Comparison of ENCODE assay signal across 8 cellular contexts in the genomic region with DNA sequence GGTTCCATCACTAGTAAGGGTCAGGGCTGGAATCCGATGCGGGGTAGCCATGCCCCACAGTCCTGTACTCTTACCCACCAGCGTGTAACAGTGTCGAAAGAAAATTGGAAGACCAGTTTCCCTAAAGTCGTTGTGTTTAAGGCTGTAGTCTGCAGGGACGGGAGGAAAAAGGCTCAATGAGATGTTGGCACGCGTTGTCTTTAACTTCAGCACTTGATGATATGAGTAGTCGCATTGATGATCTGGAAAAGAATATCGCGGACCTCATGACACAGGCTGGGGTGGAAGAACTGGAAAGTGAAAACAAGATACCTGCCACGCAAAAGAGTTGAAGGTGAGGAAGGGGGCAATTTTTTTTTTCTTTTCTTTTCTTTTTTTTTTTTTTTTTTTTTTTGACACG. TPM values are rescaled to one million over a fixed set of nuclear protein-coding genes. Genes with fewer than 3 reads are reported as not detected.
DNase-seq lines count a peak whose midpoint lies in the region; ATAC-seq and TF ChIP-seq lines count a peak whose summit lies in the region.

No MANE protein-coding gene starts in this region.

- no peaks in the 10 kb centered on the region for H3K9me2 ChIP-seq in PC-9 (ENCODE audit: insufficient read depth)

- no peak overlapping the region for H3K9ac ChIP-seq in parathyroid adenoma

- POLR2A ChIA-PET in Caco-2 (lab: Charles Lee) (no interaction called here), PC-9 (lab: Charles Lee; ENCODE audit: unreplicated experiment) (no interaction called here)

- BruUV-seq in Caco-2 (replicated peaks; lab: Mats Ljungman, UMichigan) (no TSS peak), PC-9 (replicated peaks; lab: Mats Ljungman, UMichigan) (no TSS peak)

- peak overlapping the region; percentile 98 for H3K4me3 Mint-ChIP-seq in Caco-2 (ENCODE audit: unreplicated experiment)

- peaks cover 34% of the 10 kb centered on the region for H3K79me2 ChIP-seq in PC-9 (ENCODE audit: low read depth)
- peaks cover 15% of the 10 kb centered on the region for H3K79me2 ChIP-seq in parathyroid adenoma

- no peak overlapping the region for H2AFZ ChIP-seq in PC-9
- H2AFZ ChIP-seq in parathyroid adenoma: no peak overlapping the region

- H3K36me3 Mint-ChIP-seq in Caco-2 (ENCODE audit: insufficient read depth, unreplicated experiment): peaks cover 52% of the 10 kb centered on the region

- peaks cover 13% of the 10 kb centered on the region for H3F3A ChIP-seq in PC-9 (ENCODE audit: insufficient read depth, low read depth)

- DNase-seq in Caco-2 (no peak), PC-9 (no peak), SIG-M5 (lab: John Stamatoyannopoulos, UW) (no peak), NCI-H774 (lab: John Stamatoyannopoulos, UW) (no peak)

- no peaks in the 10 kb centered on the region for H3K9me3 ChIP-seq in Caco-2
- no peaks in the 10 kb centered on the region for H3K9me3 ChIP-seq in PC-9 (ENCODE audit: insufficient read depth, low read depth)
- no peaks in the 10 kb centered on the region for H3K9me3 ChIP-seq in esophagus (ENCODE audit: control insufficient read depth in 2 of 2, insufficient read depth in 1 of 2, low read depth in 1 of 2, low read length in 1 of 2)
- no peaks in the 10 kb centered on the region for H3K9me3 ChIP-seq in parathyroid adenoma (ENCODE audit: control insufficient read depth, low read length)

- H3K27ac ChIP-seq in PC-9: no peak overlapping the region
- peak overlapping the region in 1 of 2 donors; percentile 27 for H3K27ac ChIP-seq in esophagus (ENCODE audit: low read depth in 2 of 2, low read length in 1 of 2)
- H3K27ac ChIP-seq in parathyroid adenoma: no peak overlapping the region

- H3K4me1 ChIP-seq in Caco-2 (peaks cover 12% of the 10 kb centered on the region), PC-9 (replicated peaks; ENCODE audit: insufficient read depth) (peaks cover 22% of the 10 kb centered on the region), esophagus (ENCODE audit: control insufficient read depth in 2 of 2, insufficient read depth in 2 of 2, low read length in 1 of 2) (peaks cover 2 to 9% of the 10 kb centered on the region in 2 donors), parathyroid adenoma (peaks cover 7% of the 10 kb centered on the region)

- H3K4me3 ChIP-seq in Caco-2 (ENCODE audit: low read depth, low read length) (peak overlapping the region; percentile 87), PC-9 (peak overlapping the region; percentile 65), esophagus (ENCODE audit: low read depth in 1 of 2, low read length in 2 of 2) (peak overlapping the region; percentile 77 to 87), parathyroid adenoma (ENCODE audit: low read depth, low read length) (peak overlapping the region; percentile 89)

- CTCF ChIA-PET in Caco-2 (lab: Charles Lee) (no interaction called here), PC-9 (lab: Charles Lee) (interaction anchor here (0.7 kb wide), 1 partner anchor 36 kb away, joined by 10 read pairs; no protein-coding TSS in a partner anchor)

- H3K36me3 ChIP-seq in Caco-2 (ENCODE audit: control insufficient read depth, insufficient read depth, low read length) (no peaks in the 10 kb centered on the region), PC-9 (ENCODE audit: low read depth) (peaks cover 24% of the 10 kb centered on the region; the same call in 1 of the 2 replicates), esophagus (ENCODE audit: control insufficient read depth in 2 of 2, insufficient read depth in 2 of 2, low read length in 1 of 2) (peaks cover 4 to 6% of the 10 kb centered on the region in 2 donors), parathyroid adenoma (ENCODE audit: control insufficient read depth, insufficient read depth, low read length) (no peaks in the 10 kb centered on the region)

- intact Hi-C loops in Caco-2 (cut with micrococcal nuclease; ENCODE audit: unreplicated experiment): no loop called here
- intact Hi-C loops in PC-9 (cut with micrococcal nuclease; ENCODE audit: unreplicated experiment): no loop called here

- H3K4me2 ChIP-seq in PC-9 (peak overlapping the region; percentile 99), parathyroid adenoma (ENCODE audit: low read length) (peak overlapping the region; percentile 98)

- peaks cover 23% of the 10 kb centered on the region for H3K4me1 Mint-ChIP-seq in Caco-2 (ENCODE audit: low read depth, unreplicated experiment)

- TF ChIP-seq CTCF in Caco-2 (IDR thresholded peaks at IDR 0.05; ENCODE audit: insufficient read depth in 1 of 2, low read depth in 1 of 2, low read length in 1 of 2, severe bottlenecking in 1 of 2, unreplicated experiment in 1 of 2) (no peak), PC-9 (conservative IDR thresholded peaks at IDR 0.05) (no peak), parathyroid adenoma (IDR thresholded peaks at IDR 0.05) (no peak)

- no peaks in the 10 kb centered on the region for H3K27me3 Mint-ChIP-seq in Caco-2 (ENCODE audit: insufficient read depth, unreplicated experiment)

- no peaks in the 10 kb centered on the region for H3K9me3 Mint-ChIP-seq in Caco-2 (ENCODE audit: unreplicated experiment)

- WGBS in esophagus, 2 donors: 84 to 86% methylated on average over 12 to 13 of the region's 13 CpGs

- H3K27me3 ChIP-seq in Caco-2 (replicated peaks; ENCODE audit: control insufficient read depth, insufficient read depth, low read length) (no peaks in the 10 kb centered on the region), PC-9 (ENCODE audit: insufficient read depth, low read depth) (no peaks in the 10 kb centered on the region), esophagus (ENCODE audit: control insufficient read depth in 1 of 2, insufficient read depth in 2 of 2, low read length in 2 of 2) (no peaks in the 10 kb centered on the region), parathyroid adenoma (ENCODE audit: control insufficient read depth, insufficient read depth, low read length) (no peaks in the 10 kb centered on the region)

- ATAC-seq in GM21515 (IDR thresholded peaks at IDR 0.05; ENCODE audit: unreplicated experiment) (no peak), HG02623 (IDR thresholded peaks at IDR 0.05; ENCODE audit: unreplicated experiment) (no peak)

- H3K27ac Mint-ChIP-seq in Caco-2 (ENCODE audit: unreplicated experiment): no peak overlapping the region

- H4K20me1 ChIP-seq in PC-9 (ENCODE audit: insufficient read depth): peaks cover 3% of the 10 kb centered on the region; the same call in 1 of the 2 replicates

RNA-seq across cellular contexts. Expression of gene HSBP1, which starts 1.3 kb away (rescaled TPM):
- total RNA-seq in Caco-2 (2022) (226 and 235 TPM in 2 replicates), PC-9 (2021) (89.9 and 130 TPM in 2 replicates)
- 10 to 100 TPM; 46.2 to 80.6 TPM for polyA plus RNA-seq in esophagus
